In genomic region chr10:81520688-81521087, GRCh38 we compare ENCODE assay signal across 25 cellular contexts.
"Had no signal": no experiment of that assay in that cellular context is flagged by ENCODE, and none has a peak within 500 bp of the region (broad histone marks: within the 10 kb centered on the region; RNA-seq: fewer than 3 reads in every experiment).

No MANE protein-coding gene starts in this region.

- H3K27ac ChIP-seq: coronary artery, dorsolateral prefrontal cortex, esophagus muscularis mucosa, foreskin keratinocyte, gastroesophageal sphincter, heart left ventricle, hepatocyte, left ventricle myocardium inferior, lower lobe of right lung had no signal

- FAIRE-seq: colon, endothelial cell of umbilical vein, frontal cortex, kidney had no signal

- H3K4me1 ChIP-seq: esophagus muscularis mucosa, foreskin keratinocyte, gastroesophageal sphincter, heart left ventricle, left ventricle myocardium inferior, lower lobe of right lung had no signal

- H3K4me3 Mint-ChIP-seq: immature natural killer cell, mesothelial cell of epicardium had no signal

- H3K4me2 ChIP-seq: hepatocyte had no signal

- H2AFZ ChIP-seq: hepatocyte had no signal

- ATAC-seq: foreskin keratinocyte, gastroesophageal sphincter, heart left ventricle, left colon, left lobe of liver, lower lobe of right lung, mucosa of descending colon had no signal

- H3K27ac Mint-ChIP-seq: immature natural killer cell, mesothelial cell of epicardium had no signal

- H3K4me3 ChIP-seq: coronary artery, dorsolateral prefrontal cortex, esophagus muscularis mucosa, gastroesophageal sphincter, heart left ventricle, hepatocyte, left ventricle myocardium inferior, lower lobe of right lung, mucosa of descending colon had no signal

- DNase-seq: dermis blood vessel endothelial cell; dorsolateral prefrontal cortex; effector CD4-positive, alpha-beta T cell; effector memory CD4-positive, alpha-beta T cell; foreskin keratinocyte; heart left ventricle; hypothalamus; immature natural killer cell; islet precursor cell; kidney; kidney glomerular epithelial cell; left colon; left ventricle myocardium inferior; lower lobe of right lung; mesenchymal stem cell; mucosa of descending colon had no signal

- H3K27me3 ChIP-seq: esophagus muscularis mucosa, foreskin keratinocyte, gastroesophageal sphincter, heart left ventricle, hepatocyte had no signal

- H3K36me3 ChIP-seq: esophagus muscularis mucosa, gastroesophageal sphincter, heart left ventricle, left ventricle myocardium inferior, lower lobe of right lung had no signal

- H3K9me3 ChIP-seq: esophagus muscularis mucosa, gastroesophageal sphincter, heart left ventricle, left ventricle myocardium inferior, lower lobe of right lung had no signal

- H3K9me3 Mint-ChIP-seq: mesothelial cell of epicardium had no signal

- H3K36me3 Mint-ChIP-seq: mesothelial cell of epicardium had no signal

- H3K4me1 Mint-ChIP-seq: immature natural killer cell, mesothelial cell of epicardium had no signal
